In the genomic region with DNA sequence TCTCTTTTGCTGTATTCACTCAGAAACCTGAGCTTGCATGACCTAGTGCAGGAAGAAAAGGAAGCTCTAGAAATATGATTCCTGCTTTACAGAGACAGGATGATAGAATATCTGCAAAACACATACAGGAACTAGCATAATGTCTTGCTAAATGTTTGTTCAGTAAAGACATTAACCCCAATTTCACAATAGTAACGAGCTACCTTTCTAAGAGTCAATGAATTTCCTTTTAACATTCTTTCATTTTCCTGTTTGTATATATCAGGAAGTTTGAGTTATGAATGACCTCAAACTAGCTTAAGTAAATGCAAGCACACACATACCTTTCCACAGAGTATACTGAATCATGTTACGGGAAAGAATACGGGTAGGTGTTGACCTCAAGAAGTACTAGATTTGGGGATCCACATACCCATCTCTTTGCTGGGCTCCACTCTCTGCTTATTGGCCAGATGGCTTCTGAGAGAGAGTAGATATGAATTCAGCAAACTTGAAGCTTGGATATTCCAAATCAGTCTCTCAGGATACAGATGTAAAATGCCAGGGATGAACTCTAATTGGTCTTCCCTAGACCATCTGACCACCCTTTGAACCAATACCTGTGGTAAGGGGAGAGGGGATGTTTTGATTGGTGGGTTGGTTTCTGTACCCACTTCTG, we compare ENCODE assay signal across 1 cellular context.
TF ChIP-seq lines count a peak whose summit lies in the region.

No MANE protein-coding gene starts in this region.

TF ChIP-seq in HepG2, 621 proteins besides CTCF, POLR2A, EP300 and RAD21 (continued from another document and continues in another):
- TF ChIP-seq, protein P1, sequence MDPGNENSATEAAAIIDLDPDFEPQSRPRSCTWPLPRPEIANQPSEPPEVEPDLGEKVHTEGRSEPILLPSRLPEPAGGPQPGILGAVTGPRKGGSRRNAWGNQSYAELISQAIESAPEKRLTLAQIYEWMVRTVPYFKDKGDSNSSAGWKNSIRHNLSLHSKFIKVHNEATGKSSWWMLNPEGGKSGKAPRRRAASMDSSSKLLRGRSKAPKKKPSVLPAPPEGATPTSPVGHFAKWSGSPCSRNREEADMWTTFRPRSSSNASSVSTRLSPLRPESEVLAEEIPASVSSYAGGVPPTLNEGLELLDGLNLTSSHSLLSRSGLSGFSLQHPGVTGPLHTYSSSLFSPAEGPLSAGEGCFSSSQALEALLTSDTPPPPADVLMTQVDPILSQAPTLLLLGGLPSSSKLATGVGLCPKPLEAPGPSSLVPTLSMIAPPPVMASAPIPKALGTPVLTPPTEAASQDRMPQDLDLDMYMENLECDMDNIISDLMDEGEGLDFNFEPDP (CRISPR knock-in tag; conservative IDR thresholded peaks at IDR 0.05), result no peak
- TF ChIP-seq ZNF749 (CRISPR knock-in tag; IDR thresholded peaks at IDR 0.05; ENCODE audit: borderline replicate concordance), result no peak
- no peak for TF ChIP-seq HNRNPUL1 (IDR thresholded peaks at IDR 0.05; ENCODE audit: low read depth, low read length)
- peak; percentile 57 for TF ChIP-seq FOSL2 (CRISPR knock-in tag; IDR thresholded peaks at IDR 0.05)
- peak; percentile 71; the same call in 1 of the 2 replicates for TF ChIP-seq NKX3-1 (CRISPR knock-in tag; IDR thresholded peaks at IDR 0.05)
- TF ChIP-seq MBNL3 (CRISPR knock-in tag; conservative IDR thresholded peaks at IDR 0.05), result no peak
- no peak for TF ChIP-seq ZNF136 (CRISPR knock-in tag; IDR thresholded peaks at IDR 0.05; ENCODE audit: low read depth)
- no peak for TF ChIP-seq RNF2 (conservative IDR thresholded peaks at IDR 0.05; ENCODE audit: low read depth)
- TF ChIP-seq DMAP1 (CRISPR knock-in tag; IDR thresholded peaks at IDR 0.05), result 0 out of 2 replicates have a peak, but pooled peaks have one; percentile 24
- TF ChIP-seq NONO (IDR thresholded peaks at IDR 0.05), result no peak
- no peak for TF ChIP-seq NONO (CRISPR knock-in tag; conservative IDR thresholded peaks at IDR 0.05)
- TF ChIP-seq ZNF263 (CRISPR knock-in tag; IDR thresholded peaks at IDR 0.05), result no peak
- 0 out of 2 replicates have a peak, but pooled peaks have one; percentile 15 for TF ChIP-seq SMC3 (IDR thresholded peaks at IDR 0.05; ENCODE audit: low read length)
- TF ChIP-seq ZNF33A (CRISPR knock-in tag; IDR thresholded peaks at IDR 0.05; ENCODE audit: borderline replicate concordance), result no peak
- TF ChIP-seq, protein P2, sequence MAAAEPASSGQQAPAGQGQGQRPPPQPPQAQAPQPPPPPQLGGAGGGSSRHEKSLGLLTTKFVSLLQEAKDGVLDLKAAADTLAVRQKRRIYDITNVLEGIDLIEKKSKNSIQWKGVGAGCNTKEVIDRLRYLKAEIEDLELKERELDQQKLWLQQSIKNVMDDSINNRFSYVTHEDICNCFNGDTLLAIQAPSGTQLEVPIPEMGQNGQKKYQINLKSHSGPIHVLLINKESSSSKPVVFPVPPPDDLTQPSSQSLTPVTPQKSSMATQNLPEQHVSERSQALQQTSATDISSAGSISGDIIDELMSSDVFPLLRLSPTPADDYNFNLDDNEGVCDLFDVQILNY (CRISPR knock-in tag; conservative IDR thresholded peaks at IDR 0.05), result no peak
- TF ChIP-seq, protein P3, sequence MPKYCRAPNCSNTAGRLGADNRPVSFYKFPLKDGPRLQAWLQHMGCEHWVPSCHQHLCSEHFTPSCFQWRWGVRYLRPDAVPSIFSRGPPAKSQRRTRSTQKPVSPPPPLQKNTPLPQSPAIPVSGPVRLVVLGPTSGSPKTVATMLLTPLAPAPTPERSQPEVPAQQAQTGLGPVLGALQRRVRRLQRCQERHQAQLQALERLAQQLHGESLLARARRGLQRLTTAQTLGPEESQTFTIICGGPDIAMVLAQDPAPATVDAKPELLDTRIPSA (CRISPR knock-in tag; IDR thresholded peaks at IDR 0.05; ENCODE audit: borderline replicate concordance), result no peak
- TF ChIP-seq FLYWCH1 (CRISPR knock-in tag; IDR thresholded peaks at IDR 0.05), result no peak
- TF ChIP-seq SP140L (CRISPR knock-in tag; IDR thresholded peaks at IDR 0.05; ENCODE audit: borderline replicate concordance), result no peak
- TF ChIP-seq U2AF2 (IDR thresholded peaks at IDR 0.05; ENCODE audit: low read depth, low read length), result no peak
- no peak for TF ChIP-seq ZNF317 (CRISPR knock-in tag; IDR thresholded peaks at IDR 0.05)
- TF ChIP-seq, protein P4, sequence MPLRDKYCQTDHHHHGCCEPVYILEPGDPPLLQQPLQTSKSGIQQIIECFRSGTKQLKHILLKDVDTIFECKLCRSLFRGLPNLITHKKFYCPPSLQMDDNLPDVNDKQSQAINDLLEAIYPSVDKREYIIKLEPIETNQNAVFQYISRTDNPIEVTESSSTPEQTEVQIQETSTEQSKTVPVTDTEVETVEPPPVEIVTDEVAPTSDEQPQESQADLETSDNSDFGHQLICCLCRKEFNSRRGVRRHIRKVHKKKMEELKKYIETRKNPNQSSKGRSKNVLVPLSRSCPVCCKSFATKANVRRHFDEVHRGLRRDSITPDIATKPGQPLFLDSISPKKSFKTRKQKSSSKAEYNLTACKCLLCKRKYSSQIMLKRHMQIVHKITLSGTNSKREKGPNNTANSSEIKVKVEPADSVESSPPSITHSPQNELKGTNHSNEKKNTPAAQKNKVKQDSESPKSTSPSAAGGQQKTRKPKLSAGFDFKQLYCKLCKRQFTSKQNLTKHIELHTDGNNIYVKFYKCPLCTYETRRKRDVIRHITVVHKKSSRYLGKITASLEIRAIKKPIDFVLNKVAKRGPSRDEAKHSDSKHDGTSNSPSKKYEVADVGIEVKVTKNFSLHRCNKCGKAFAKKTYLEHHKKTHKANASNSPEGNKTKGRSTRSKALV (CRISPR knock-in tag; IDR thresholded peaks at IDR 0.05), result peak; percentile 69; the same call in 1 of the 2 replicates
- TF ChIP-seq ZNF768 (CRISPR knock-in tag; IDR thresholded peaks at IDR 0.05), result no peak
- TF ChIP-seq ZNF7 (CRISPR knock-in tag; IDR thresholded peaks at IDR 0.05), result no peak
- TF ChIP-seq ZBTB42 (CRISPR knock-in tag; IDR thresholded peaks at IDR 0.05), result no peak
- TF ChIP-seq HES4 (CRISPR knock-in tag; IDR thresholded peaks at IDR 0.05; ENCODE audit: borderline replicate concordance), result no peak
- peak; percentile 88; the same call in 1 of the 2 replicates for TF ChIP-seq ZBTB3 (CRISPR knock-in tag; IDR thresholded peaks at IDR 0.05; ENCODE audit: borderline replicate concordance, low read depth)
- no peak for TF ChIP-seq ZNF672 (CRISPR knock-in tag; IDR thresholded peaks at IDR 0.05)
- TF ChIP-seq, protein P5, sequence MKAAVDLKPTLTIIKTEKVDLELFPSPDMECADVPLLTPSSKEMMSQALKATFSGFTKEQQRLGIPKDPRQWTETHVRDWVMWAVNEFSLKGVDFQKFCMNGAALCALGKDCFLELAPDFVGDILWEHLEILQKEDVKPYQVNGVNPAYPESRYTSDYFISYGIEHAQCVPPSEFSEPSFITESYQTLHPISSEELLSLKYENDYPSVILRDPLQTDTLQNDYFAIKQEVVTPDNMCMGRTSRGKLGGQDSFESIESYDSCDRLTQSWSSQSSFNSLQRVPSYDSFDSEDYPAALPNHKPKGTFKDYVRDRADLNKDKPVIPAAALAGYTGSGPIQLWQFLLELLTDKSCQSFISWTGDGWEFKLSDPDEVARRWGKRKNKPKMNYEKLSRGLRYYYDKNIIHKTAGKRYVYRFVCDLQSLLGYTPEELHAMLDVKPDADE (CRISPR knock-in tag; IDR thresholded peaks at IDR 0.05), result no peak
- TF ChIP-seq, protein P6, sequence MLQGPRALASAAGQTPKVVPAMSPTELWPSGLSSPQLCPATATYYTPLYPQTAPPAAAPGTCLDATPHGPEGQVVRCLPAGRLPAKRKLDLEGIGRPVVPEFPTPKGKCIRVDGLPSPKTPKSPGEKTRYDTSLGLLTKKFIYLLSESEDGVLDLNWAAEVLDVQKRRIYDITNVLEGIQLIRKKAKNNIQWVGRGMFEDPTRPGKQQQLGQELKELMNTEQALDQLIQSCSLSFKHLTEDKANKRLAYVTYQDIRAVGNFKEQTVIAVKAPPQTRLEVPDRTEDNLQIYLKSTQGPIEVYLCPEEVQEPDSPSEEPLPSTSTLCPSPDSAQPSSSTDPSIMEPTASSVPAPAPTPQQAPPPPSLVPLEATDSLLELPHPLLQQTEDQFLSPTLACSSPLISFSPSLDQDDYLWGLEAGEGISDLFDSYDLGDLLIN (CRISPR knock-in tag; IDR thresholded peaks at IDR 0.05; ENCODE audit: borderline replicate concordance), result no peak
- TF ChIP-seq, protein P7, sequence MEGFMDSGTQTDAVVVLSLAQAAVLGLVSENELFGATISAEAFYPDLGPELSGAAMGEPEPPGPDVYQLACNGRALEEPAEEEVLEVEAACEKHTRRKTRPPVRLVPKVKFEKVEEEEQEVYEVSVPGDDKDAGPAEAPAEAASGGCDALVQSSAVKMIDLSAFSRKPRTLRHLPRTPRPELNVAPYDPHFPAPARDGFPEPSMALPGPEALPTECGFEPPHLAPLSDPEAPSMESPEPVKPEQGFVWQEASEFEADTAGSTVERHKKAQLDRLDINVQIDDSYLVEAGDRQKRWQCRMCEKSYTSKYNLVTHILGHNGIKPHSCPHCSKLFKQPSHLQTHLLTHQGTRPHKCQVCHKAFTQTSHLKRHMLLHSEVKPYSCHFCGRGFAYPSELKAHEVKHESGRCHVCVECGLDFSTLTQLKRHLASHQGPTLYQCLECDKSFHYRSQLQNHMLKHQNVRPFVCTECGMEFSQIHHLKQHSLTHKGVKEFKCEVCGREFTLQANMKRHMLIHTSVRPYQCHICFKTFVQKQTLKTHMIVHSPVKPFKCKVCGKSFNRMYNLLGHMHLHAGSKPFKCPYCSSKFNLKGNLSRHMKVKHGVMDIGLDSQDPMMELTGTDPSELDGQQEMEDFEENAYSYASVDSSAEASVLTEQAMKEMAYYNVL (CRISPR knock-in tag; IDR thresholded peaks at IDR 0.05; ENCODE audit: borderline replicate concordance), result peak; percentile 71
- no peak for TF ChIP-seq CC2D1A (CRISPR knock-in tag; IDR thresholded peaks at IDR 0.05)
- TF ChIP-seq ZNF547 (CRISPR knock-in tag; IDR thresholded peaks at IDR 0.05), result no peak
- TF ChIP-seq, protein P8, sequence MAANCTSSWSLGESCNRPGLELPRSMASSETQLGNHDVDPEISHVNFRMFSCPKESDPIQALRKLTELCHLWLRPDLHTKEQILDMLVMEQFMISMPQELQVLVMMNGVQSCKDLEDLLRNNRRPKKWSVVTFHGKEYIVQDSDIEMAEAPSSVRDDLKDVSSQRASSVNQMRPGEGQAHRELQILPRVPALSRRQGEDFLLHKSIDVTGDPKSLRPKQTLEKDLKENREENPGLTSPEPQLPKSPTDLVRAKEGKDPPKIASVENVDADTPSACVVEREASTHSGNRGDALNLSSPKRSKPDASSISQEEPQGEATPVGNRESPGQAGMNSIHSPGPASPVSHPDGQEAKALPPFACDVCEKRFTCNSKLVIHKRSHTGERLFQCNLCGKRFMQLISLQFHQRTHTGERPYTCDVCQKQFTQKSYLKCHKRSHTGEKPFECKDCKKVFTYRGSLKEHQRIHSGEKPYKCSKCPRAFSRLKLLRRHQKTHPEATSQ (CRISPR knock-in tag; IDR thresholded peaks at IDR 0.05; ENCODE audit: borderline replicate concordance), result peak; percentile 73; the same call in 1 of the 2 replicates
- TF ChIP-seq THAP11 (CRISPR knock-in tag; IDR thresholded peaks at IDR 0.05), result no peak; the same call in 1 of the 2 replicates
- TF ChIP-seq, protein P9, sequence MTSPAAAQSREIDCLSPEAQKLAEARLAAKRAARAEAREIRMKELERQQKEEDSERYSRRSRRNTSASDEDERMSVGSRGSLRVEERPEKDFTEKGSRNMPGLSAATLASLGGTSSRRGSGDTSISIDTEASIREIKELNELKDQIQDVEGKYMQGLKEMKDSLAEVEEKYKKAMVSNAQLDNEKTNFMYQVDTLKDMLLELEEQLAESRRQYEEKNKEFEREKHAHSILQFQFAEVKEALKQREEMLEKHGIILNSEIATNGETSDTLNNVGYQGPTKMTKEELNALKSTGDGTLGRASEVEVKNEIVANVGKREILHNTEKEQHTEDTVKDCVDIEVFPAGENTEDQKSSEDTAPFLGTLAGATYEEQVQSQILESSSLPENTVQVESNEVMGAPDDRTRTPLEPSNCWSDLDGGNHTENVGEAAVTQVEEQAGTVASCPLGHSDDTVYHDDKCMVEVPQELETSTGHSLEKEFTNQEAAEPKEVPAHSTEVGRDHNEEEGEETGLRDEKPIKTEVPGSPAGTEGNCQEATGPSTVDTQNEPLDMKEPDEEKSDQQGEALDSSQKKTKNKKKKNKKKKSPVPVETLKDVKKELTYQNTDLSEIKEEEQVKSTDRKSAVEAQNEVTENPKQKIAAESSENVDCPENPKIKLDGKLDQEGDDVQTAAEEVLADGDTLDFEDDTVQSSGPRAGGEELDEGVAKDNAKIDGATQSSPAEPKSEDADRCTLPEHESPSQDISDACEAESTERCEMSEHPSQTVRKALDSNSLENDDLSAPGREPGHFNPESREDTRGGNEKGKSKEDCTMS (CRISPR knock-in tag; conservative IDR thresholded peaks at IDR 0.05), result no peak
- no peak; the same call in 1 of the 2 replicates for TF ChIP-seq HOXA3 (CRISPR knock-in tag; IDR thresholded peaks at IDR 0.05)
- TF ChIP-seq JUN (CRISPR knock-in tag; IDR thresholded peaks at IDR 0.05), result 0 out of 2 replicates have a peak, but pooled peaks have one; percentile 41
- no peak for TF ChIP-seq PTBP1 (IDR thresholded peaks at IDR 0.05; ENCODE audit: low read depth, low read length, poor library complexity, severe bottlenecking)
- TF ChIP-seq, protein P10, sequence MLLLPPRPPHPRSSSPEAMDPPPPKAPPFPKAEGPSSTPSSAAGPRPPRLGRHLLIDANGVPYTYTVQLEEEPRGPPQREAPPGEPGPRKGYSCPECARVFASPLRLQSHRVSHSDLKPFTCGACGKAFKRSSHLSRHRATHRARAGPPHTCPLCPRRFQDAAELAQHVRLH (CRISPR knock-in tag; IDR thresholded peaks at IDR 0.05; ENCODE audit: borderline replicate concordance, low read depth), result no peak
- TF ChIP-seq, protein P11, sequence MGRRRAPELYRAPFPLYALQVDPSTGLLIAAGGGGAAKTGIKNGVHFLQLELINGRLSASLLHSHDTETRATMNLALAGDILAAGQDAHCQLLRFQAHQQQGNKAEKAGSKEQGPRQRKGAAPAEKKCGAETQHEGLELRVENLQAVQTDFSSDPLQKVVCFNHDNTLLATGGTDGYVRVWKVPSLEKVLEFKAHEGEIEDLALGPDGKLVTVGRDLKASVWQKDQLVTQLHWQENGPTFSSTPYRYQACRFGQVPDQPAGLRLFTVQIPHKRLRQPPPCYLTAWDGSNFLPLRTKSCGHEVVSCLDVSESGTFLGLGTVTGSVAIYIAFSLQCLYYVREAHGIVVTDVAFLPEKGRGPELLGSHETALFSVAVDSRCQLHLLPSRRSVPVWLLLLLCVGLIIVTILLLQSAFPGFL (CRISPR knock-in tag; IDR thresholded peaks at IDR 0.05), result no peak
- TF ChIP-seq ZNF180 (CRISPR knock-in tag; IDR thresholded peaks at IDR 0.05; ENCODE audit: borderline replicate concordance, low read depth), result no peak
- peak; percentile 29; the same call in 1 of the 2 replicates for TF ChIP-seq SOX13 (IDR thresholded peaks at IDR 0.05)
- TF ChIP-seq SOX13 (CRISPR knock-in tag; conservative IDR thresholded peaks at IDR 0.05 in 1 of 2, IDR thresholded peaks at IDR 0.05 in 1 of 2), result peak in 1 of 2 experiments; percentile 83; a peak in 1 of 4 replicates
- TF ChIP-seq TAF1 (CRISPR knock-in tag; IDR thresholded peaks at IDR 0.05), result no peak
- TF ChIP-seq GZF1 (CRISPR knock-in tag; IDR thresholded peaks at IDR 0.05), result no peak
- no peak for TF ChIP-seq NFKBIZ (CRISPR knock-in tag; IDR thresholded peaks at IDR 0.05)
- TF ChIP-seq, protein P12, sequence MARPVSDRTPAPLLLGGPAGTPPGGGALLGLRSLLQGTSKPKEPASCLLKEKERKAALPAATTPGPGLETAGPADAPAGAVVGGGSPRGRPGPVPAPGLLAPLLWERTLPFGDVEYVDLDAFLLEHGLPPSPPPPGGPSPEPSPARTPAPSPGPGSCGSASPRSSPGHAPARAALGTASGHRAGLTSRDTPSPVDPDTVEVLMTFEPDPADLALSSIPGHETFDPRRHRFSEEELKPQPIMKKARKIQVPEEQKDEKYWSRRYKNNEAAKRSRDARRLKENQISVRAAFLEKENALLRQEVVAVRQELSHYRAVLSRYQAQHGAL (CRISPR knock-in tag; IDR thresholded peaks at IDR 0.05; ENCODE audit: not compliant biosample characterization), result no peak
- TF ChIP-seq MAFG (CRISPR knock-in tag; IDR thresholded peaks at IDR 0.05), result no peak
